ENCODE assay signal across 1 cellular context in genomic region chr7:100673302-100673941, GRCh38.
TF ChIP-seq lines count a peak whose summit lies in the region.

TSS of gene GNB2 (plus strand) at chr7:100673740. CDS start at chr7:100676266, 2,526 bp downstream.

TF ChIP-seq in SK-N-SH, 30 proteins besides CTCF, POLR2A, EP300 and RAD21 (continued from another document):
- TF ChIP-seq PBX3 (IDR thresholded peaks at IDR 0.05) (peak; percentile 89), ELF1 (IDR thresholded peaks at IDR 0.05) (0 out of 2 replicates have a peak, but pooled peaks have one; percentile 45), REST (IDR thresholded peaks at IDR 0.05; ENCODE audit: low read depth, low read length) (0 out of 2 replicates have a peak, but pooled peaks have one; percentile 34)
